Comparison of ENCODE assay signal across 17 cellular contexts in genomic region chr6:109242029-109242428, GRCh38.
A peak's percentile ranks its signal among the peaks of the same experiment; 100 is the strongest.
DNase-seq lines count a peak whose midpoint lies in the region; ATAC-seq and TF ChIP-seq lines count a peak whose summit lies in the region.
"Had no signal": no experiment of that assay in that cellular context is flagged by ENCODE, and none has a peak within 500 bp of the region (broad histone marks: within the 10 kb centered on the region; RNA-seq: fewer than 3 reads in every experiment).

No MANE protein-coding gene starts in this region.

- peak overlapping the region; percentile 56 for H2AFZ ChIP-seq in ACC112 (ENCODE audit: low read length, unreplicated experiment)
- no peak overlapping the region for H2AFZ ChIP-seq in PC-3 (ENCODE audit: low read length)

- H4K20me1 ChIP-seq in PC-3 (ENCODE audit: low read length): no peaks in the 10 kb centered on the region

- no peaks in the 10 kb centered on the region for H3K9me3 ChIP-seq in BE2C
- no peaks in the 10 kb centered on the region for H3K9me3 ChIP-seq in PC-3 (ENCODE audit: low read length)
- no peaks in the 10 kb centered on the region for H3K9me3 ChIP-seq in neutrophil
- H3K9me3 ChIP-seq: Peyer's patch, SK-N-SH had no signal

- H3K27ac ChIP-seq in ACC112 (ENCODE audit: low read depth, low read length) (no peak overlapping the region), PC-3 (ENCODE audit: low read length) (peak overlapping the region; percentile 66), neutrophil (peak overlapping the region; percentile 70)
- H3K27ac ChIP-seq: Peyer's patch had no signal

- no TSS peak for BruUV-seq in PC-3 (replicated peaks; lab: Mats Ljungman, UMichigan)

- CTCF ChIA-PET in PC-3 (lab: Charles Lee): interaction anchor here (1.3 kb wide), 1 partner anchor 12 kb away, joined by 3 read pairs; no protein-coding TSS in a partner anchor

- H3F3A ChIP-seq in PC-3 (ENCODE audit: low read length, unreplicated experiment): no peaks in the 10 kb centered on the region

- DNase-seq in BE2C: peak; percentile 28
- DNase-seq in PC-3: no peak
- no peak for DNase-seq in putamen (ENCODE audit: low spot score)
- DNase-seq: Calu3; CD4-positive, alpha-beta memory T cell; DND-41; IMR-90; NCI-H187 treated with DMSO at 0.1 percent for 48 hours; Peyer's patch; SK-N-SH; T-cell had no signal

- intact Hi-C loops in PC-3 (cut with micrococcal nuclease): no loop called here

- H3K4me3 ChIP-seq in ACC112 (ENCODE audit: low read depth, low read length) (no peak overlapping the region), BE2C (ENCODE audit: low read depth, low read length) (no peak overlapping the region), PC-3 (ENCODE audit: low read length) (no peak overlapping the region), neutrophil (ENCODE audit: low read depth in 1 of 2, low read length in 1 of 2) (no peak overlapping the region)
- H3K4me3 ChIP-seq: GM12878, Peyer's patch had no signal

- no peak overlapping the region for H3K4me2 ChIP-seq in PC-3 (ENCODE audit: low read length)
- H3K4me2 ChIP-seq: SK-N-SH had no signal

- no peaks in the 10 kb centered on the region for H3K27me3 ChIP-seq in ACC112 (ENCODE audit: insufficient read depth, low read length)
- H3K27me3 ChIP-seq in BE2C: no peaks in the 10 kb centered on the region
- H3K27me3 ChIP-seq in PC-3 (ENCODE audit: low read length): no peaks in the 10 kb centered on the region
- no peaks in the 10 kb centered on the region for H3K27me3 ChIP-seq in neutrophil
- H3K27me3 ChIP-seq: Peyer's patch had no signal

- H3K79me2 ChIP-seq in ACC112 (ENCODE audit: control insufficient read depth, insufficient read depth, low read length, unreplicated experiment): no peaks in the 10 kb centered on the region
- no peaks in the 10 kb centered on the region for H3K79me2 ChIP-seq in PC-3 (ENCODE audit: low read length)

- H3K9me2 ChIP-seq in PC-3 (replicated peaks; ENCODE audit: low read length): no peaks in the 10 kb centered on the region
- H3K9me2 ChIP-seq: SK-N-SH had no signal

- POLR2A ChIA-PET in PC-3 (lab: Charles Lee; ENCODE audit: unreplicated experiment): no interaction called here

- ATAC-seq in PC-3 (no peak), GM18520 (IDR thresholded peaks at IDR 0.05; ENCODE audit: unreplicated experiment) (no peak)
- no peak for ATAC-seq in activated CD4-positive, CD25-positive, alpha-beta regulatory T cell treated with anti-CD3 and anti-CD28 coated beads, Interleukin-2, amount 50 U/mL, for 24 hours
- ATAC-seq: GM12878, Right ventricle myocardium inferior, T-cell had no signal

- 0 out of 2 replicates have a peak overlapping the region, but pooled peaks have one; percentile 6 for H3K9ac ChIP-seq in PC-3 (ENCODE audit: low read length)
- H3K9ac ChIP-seq: SK-N-SH had no signal

- no peak for TF ChIP-seq CTCF in BE2C (IDR thresholded peaks at IDR 0.05; ENCODE audit: low read depth, low read length)
- TF ChIP-seq CTCF in PC-3 (conservative IDR thresholded peaks at IDR 0.05; ENCODE audit: low read depth, low read length): no peak
- no peak for TF ChIP-seq CTCF in neutrophil (IDR thresholded peaks at IDR 0.05)

- H3K4me1 ChIP-seq in ACC112 (ENCODE audit: control insufficient read depth, insufficient read depth, low read length, unreplicated experiment): peaks cover 56% of the 10 kb centered on the region
- H3K4me1 ChIP-seq in BE2C: peaks cover 18% of the 10 kb centered on the region; the same call in 1 of the 2 replicates
- peaks cover 58% of the 10 kb centered on the region for H3K4me1 ChIP-seq in PC-3 (ENCODE audit: insufficient read depth, low read length)
- H3K4me1 ChIP-seq in neutrophil (ENCODE audit: control insufficient read depth in 1 of 2, insufficient read depth in 1 of 2, low read depth in 1 of 2, low read length in 1 of 2): peaks cover 62 to 72% of the 10 kb centered on the region in 2 experiments
- H3K4me1 ChIP-seq: Peyer's patch had no signal

- no peaks in the 10 kb centered on the region for H3K36me3 ChIP-seq in ACC112 (ENCODE audit: insufficient read depth, low read length)
- H3K36me3 ChIP-seq in BE2C: no peaks in the 10 kb centered on the region
- no peaks in the 10 kb centered on the region for H3K36me3 ChIP-seq in PC-3 (ENCODE audit: low read depth, low read length)
- no peaks in the 10 kb centered on the region for H3K36me3 ChIP-seq in neutrophil
- H3K36me3 ChIP-seq: Peyer's patch had no signal
